ENCODE assay signal across 40 cellular contexts in the genomic region with DNA sequence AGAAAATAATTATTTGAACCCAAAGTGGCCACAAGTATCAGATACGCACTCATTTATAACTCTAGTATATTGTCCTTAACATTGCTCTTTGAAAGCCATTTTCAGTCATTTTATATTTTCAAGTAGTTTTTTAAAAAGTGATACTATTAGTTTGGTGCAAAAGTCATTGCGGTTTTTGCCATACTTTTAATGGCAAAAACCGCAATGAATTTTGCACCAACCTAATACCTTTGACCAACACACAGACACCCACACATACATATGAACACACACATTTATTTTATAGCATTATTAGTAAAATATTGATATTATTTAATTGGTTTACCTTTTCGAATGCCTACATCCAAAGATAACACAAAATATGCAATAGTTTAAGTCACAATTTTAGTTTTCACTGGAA.
"Had no signal": no experiment of that assay in that cellular context is flagged by ENCODE, and none has a peak within 500 bp of the region (broad histone marks: within the 10 kb centered on the region; RNA-seq: fewer than 3 reads in every experiment).

No MANE protein-coding gene starts in this region.

- FAIRE-seq: astrocyte, bronchial epithelial cell had no signal

- DNase-seq: activated effector memory CD4-positive, alpha-beta T cell treated with anti-CD3 and anti-CD28 coated beads, Interleukin-2, amount 50 U/mL, for 16 hours; activated effector memory CD4-positive, alpha-beta T cell treated with Interleukin-2 at 50 U/mL for 16 hours; activated gamma-delta T cell; activated gamma-delta T cell treated with Interleukin-2 at 50 U/mL for 16 hours; activated naive CD4-positive, alpha-beta T cell; activated naive CD4-positive, alpha-beta T cell treated with anti-CD3 and anti-CD28 coated beads for 36 hours; activated naive CD4-positive, alpha-beta T cell treated with anti-CD3 and anti-CD28 coated beads, Interleukin-2, amount 10 ng/mL, durations not matched to agents 7 days and 5 days; activated naive CD4-positive, alpha-beta T cell treated with anti-CD3 and anti-CD28 coated beads, Interleukin-2, amount 50 U/mL, for 16 hours; activated naive CD4-positive, alpha-beta T cell treated with Interleukin-2 at 50 U/mL for 16 hours; activated naive CD8-positive, alpha-beta T cell treated with anti-CD3 and anti-CD28 coated beads for 36 hours; activated naive CD8-positive, alpha-beta T cell treated with anti-CD3 and anti-CD28 coated beads, Interleukin-2, amount 10 ng/mL, durations not matched to agents 7 days and 5 days; activated naive CD8-positive, alpha-beta T cell treated with anti-CD3 and anti-CD28 coated beads, Interleukin-2, amount 50 U/mL, for 24 hours; activated T-cell treated with anti-CD3 and anti-CD28 coated beads, Interleukin-2, amount 50 U/mL, for 1 hour; activated T-cell treated with anti-CD3 and anti-CD28 coated beads, Interleukin-2, amount 50 U/mL, for 24 hours; activated T-cell treated with anti-CD3 and anti-CD28 coated beads, Interleukin-2, amount 50 U/mL, for 4 hours; activated T-cell treated with anti-CD3 and anti-CD28 coated beads, Interleukin-2, amount 50 U/mL, for 48 hours; activated T-cell treated with anti-CD3 and anti-CD28 coated beads, Interleukin-2, amount 50 U/mL, for 72 hours; adrenal gland; amniotic stem cell; amygdala; anterior cingulate cortex; aorta; body of pancreas; brain microvascular endothelial cell; caudate nucleus; central memory CD4-positive, alpha-beta T cell; cerebellar nuclear complex had no signal

- H3K4me3 ChIP-seq: adrenal gland, ascending aorta, body of pancreas, breast epithelium, cardiac muscle cell had no signal

- H3K27ac Mint-ChIP-seq: activated naive CD4-positive, alpha-beta T cell treated with anti-CD3 and anti-CD28 coated beads for 36 hours; activated naive CD4-positive, alpha-beta T cell treated with anti-CD3 and anti-CD28 coated beads, Interleukin-2, amount 10 ng/mL, durations not matched to agents 7 days and 5 days; activated naive CD4-positive, alpha-beta T cell treated with anti-CD3 and anti-CD28 coated beads, Interleukin-2, amount 50 U/mL, for 24 hours; activated naive CD4-positive, alpha-beta T cell treated with anti-CD3 and anti-CD28 coated beads, Interleukin-2, amount 50 U/mL, for 72 hours; activated naive CD8-positive, alpha-beta T cell; activated naive CD8-positive, alpha-beta T cell treated with anti-CD3 and anti-CD28 coated beads for 36 hours; activated naive CD8-positive, alpha-beta T cell treated with anti-CD3 and anti-CD28 coated beads, Interleukin-2, amount 10 ng/mL, durations not matched to agents 7 days and 5 days; activated naive CD8-positive, alpha-beta T cell treated with anti-CD3 and anti-CD28 coated beads, Interleukin-2, amount 50 U/mL, for 24 hours; activated T-cell treated with anti-CD3 and anti-CD28 coated beads, Interleukin-2, amount 50 U/mL, for 24 hours; activated T-cell treated with anti-CD3 and anti-CD28 coated beads, Interleukin-2, amount 50 U/mL, for 72 hours; activated T-helper 1 cell treated with anti-CD3 and anti-CD28 coated beads, Interleukin-12 subunit alpha, Interleukin-12 subunit beta, Interleukin-2, Interleukin-4 antibody, amounts not matched to agents 30 ng/mL and 10 ng/mL and 1 ng/mL, durations not matched to agents 14 hours and 24 hours and 36 hours; activated T-helper 17 cell treated with anti-CD3 and anti-CD28 coated beads, Interleukin-2, amount 50 U/mL, for 72 hours; activated T-helper 2 cell treated with anti-CD3 and anti-CD28 coated beads, Interferon-gamma antibody, Interleukin-2, Interleukin-4, amounts not matched to agents 10 μg/mL and 5 μg/mL and 100 μg/mL, durations not matched to agents 14 hours and 24 hours and 36 hours had no signal

- ATAC-seq: activated naive CD4-positive, alpha-beta T cell treated with anti-CD3 and anti-CD28 coated beads, Interleukin-2, amount 50 U/mL, for 72 hours; activated naive CD8-positive, alpha-beta T cell treated with anti-CD3 and anti-CD28 coated beads, Interleukin-2, amount 50 U/mL, for 24 hours; activated T-cell treated with anti-CD3 and anti-CD28 coated beads, Interleukin-2, amount 50 U/mL, for 4 hours; activated T-cell treated with anti-CD3 and anti-CD28 coated beads, Interleukin-2, amount 50 U/mL, for 72 hours; activated T-helper 17 cell treated with anti-CD3 and anti-CD28 coated beads, Interleukin-2, amount 50 U/mL, for 72 hours; body of pancreas had no signal

- H3K4me1 Mint-ChIP-seq: activated naive CD4-positive, alpha-beta T cell treated with anti-CD3 and anti-CD28 coated beads, Interleukin-2, amount 10 ng/mL, durations not matched to agents 7 days and 5 days; activated naive CD4-positive, alpha-beta T cell treated with anti-CD3 and anti-CD28 coated beads, Interleukin-2, amount 50 U/mL, for 24 hours; activated naive CD8-positive, alpha-beta T cell treated with anti-CD3 and anti-CD28 coated beads for 36 hours; activated naive CD8-positive, alpha-beta T cell treated with anti-CD3 and anti-CD28 coated beads, Interleukin-2, amount 10 ng/mL, durations not matched to agents 7 days and 5 days; activated naive CD8-positive, alpha-beta T cell treated with anti-CD3 and anti-CD28 coated beads, Interleukin-2, amount 50 U/mL, for 24 hours; activated T-helper 17 cell treated with anti-CD3 and anti-CD28 coated beads, Interleukin-2, amount 50 U/mL, for 72 hours; central memory CD8-positive, alpha-beta T cell had no signal

- H3K9me3 Mint-ChIP-seq: activated T-cell treated with anti-CD3 and anti-CD28 coated beads, Interleukin-2, amount 50 U/mL, for 4 hours; activated T-helper 1 cell treated with anti-CD3 and anti-CD28 coated beads, Interleukin-12 subunit alpha, Interleukin-12 subunit beta, Interleukin-2, Interleukin-4 antibody, amounts not matched to agents 30 ng/mL and 10 ng/mL and 1 ng/mL, durations not matched to agents 14 hours and 24 hours and 36 hours; brain had no signal

- H3K36me3 Mint-ChIP-seq: activated naive CD4-positive, alpha-beta T cell treated with anti-CD3 and anti-CD28 coated beads, Interleukin-2, amount 10 ng/mL, durations not matched to agents 7 days and 5 days; activated naive CD4-positive, alpha-beta T cell treated with anti-CD3 and anti-CD28 coated beads, Interleukin-2, amount 50 U/mL, for 24 hours; activated naive CD4-positive, alpha-beta T cell treated with anti-CD3 and anti-CD28 coated beads, Interleukin-2, amount 50 U/mL, for 72 hours; activated naive CD8-positive, alpha-beta T cell; activated naive CD8-positive, alpha-beta T cell treated with anti-CD3 and anti-CD28 coated beads for 36 hours; activated naive CD8-positive, alpha-beta T cell treated with anti-CD3 and anti-CD28 coated beads, Interleukin-2, amount 10 ng/mL, durations not matched to agents 7 days and 5 days had no signal

- H3K4me1 ChIP-seq: adrenal gland, ascending aorta, body of pancreas, breast epithelium had no signal

- H3K9me3 ChIP-seq: adrenal gland, ascending aorta, body of pancreas, breast epithelium had no signal

- H3K27me3 Mint-ChIP-seq: activated naive CD4-positive, alpha-beta T cell treated with anti-CD3 and anti-CD28 coated beads, Interleukin-2, amount 10 ng/mL, durations not matched to agents 7 days and 5 days; activated naive CD4-positive, alpha-beta T cell treated with anti-CD3 and anti-CD28 coated beads, Interleukin-2, amount 50 U/mL, for 24 hours; activated naive CD8-positive, alpha-beta T cell; activated naive CD8-positive, alpha-beta T cell treated with anti-CD3 and anti-CD28 coated beads for 36 hours; activated naive CD8-positive, alpha-beta T cell treated with anti-CD3 and anti-CD28 coated beads, Interleukin-2, amount 50 U/mL, for 24 hours; activated T-cell treated with anti-CD3 and anti-CD28 coated beads, Interleukin-2, amount 50 U/mL, for 24 hours; activated T-helper 17 cell treated with anti-CD3 and anti-CD28 coated beads, Interleukin-2, amount 50 U/mL, for 72 hours; brain; central memory CD8-positive, alpha-beta T cell had no signal

- H3K4me3 Mint-ChIP-seq: activated naive CD4-positive, alpha-beta T cell treated with anti-CD3 and anti-CD28 coated beads for 36 hours; activated naive CD4-positive, alpha-beta T cell treated with anti-CD3 and anti-CD28 coated beads, Interleukin-2, amount 10 ng/mL, durations not matched to agents 7 days and 5 days; activated naive CD4-positive, alpha-beta T cell treated with anti-CD3 and anti-CD28 coated beads, Interleukin-2, amount 50 U/mL, for 24 hours; activated naive CD8-positive, alpha-beta T cell; activated naive CD8-positive, alpha-beta T cell treated with anti-CD3 and anti-CD28 coated beads for 36 hours; activated naive CD8-positive, alpha-beta T cell treated with anti-CD3 and anti-CD28 coated beads, Interleukin-2, amount 10 ng/mL, durations not matched to agents 7 days and 5 days; activated naive CD8-positive, alpha-beta T cell treated with anti-CD3 and anti-CD28 coated beads, Interleukin-2, amount 50 U/mL, for 24 hours; activated T-cell treated with anti-CD3 and anti-CD28 coated beads, Interleukin-2, amount 50 U/mL, for 24 hours; activated T-cell treated with anti-CD3 and anti-CD28 coated beads, Interleukin-2, amount 50 U/mL, for 4 hours; activated T-cell treated with anti-CD3 and anti-CD28 coated beads, Interleukin-2, amount 50 U/mL, for 72 hours; activated T-helper 1 cell treated with anti-CD3 and anti-CD28 coated beads, Interleukin-12 subunit alpha, Interleukin-12 subunit beta, Interleukin-2, Interleukin-4 antibody, amounts not matched to agents 30 ng/mL and 10 ng/mL and 1 ng/mL, durations not matched to agents 14 hours and 24 hours and 36 hours; activated T-helper 17 cell treated with anti-CD3 and anti-CD28 coated beads, Interleukin-2, amount 50 U/mL, for 72 hours; central memory CD8-positive, alpha-beta T cell had no signal

- H3K36me3 ChIP-seq: adrenal gland, ascending aorta, brain microvascular endothelial cell, breast epithelium, cardiac muscle cell had no signal

- H3K27me3 ChIP-seq: adrenal gland, ascending aorta, body of pancreas, brain microvascular endothelial cell, breast epithelium, cardiac muscle cell had no signal

- H3K27ac ChIP-seq: adrenal gland, ascending aorta, body of pancreas, brain microvascular endothelial cell, breast epithelium, cardiac muscle cell had no signal
